In the genomic region with DNA sequence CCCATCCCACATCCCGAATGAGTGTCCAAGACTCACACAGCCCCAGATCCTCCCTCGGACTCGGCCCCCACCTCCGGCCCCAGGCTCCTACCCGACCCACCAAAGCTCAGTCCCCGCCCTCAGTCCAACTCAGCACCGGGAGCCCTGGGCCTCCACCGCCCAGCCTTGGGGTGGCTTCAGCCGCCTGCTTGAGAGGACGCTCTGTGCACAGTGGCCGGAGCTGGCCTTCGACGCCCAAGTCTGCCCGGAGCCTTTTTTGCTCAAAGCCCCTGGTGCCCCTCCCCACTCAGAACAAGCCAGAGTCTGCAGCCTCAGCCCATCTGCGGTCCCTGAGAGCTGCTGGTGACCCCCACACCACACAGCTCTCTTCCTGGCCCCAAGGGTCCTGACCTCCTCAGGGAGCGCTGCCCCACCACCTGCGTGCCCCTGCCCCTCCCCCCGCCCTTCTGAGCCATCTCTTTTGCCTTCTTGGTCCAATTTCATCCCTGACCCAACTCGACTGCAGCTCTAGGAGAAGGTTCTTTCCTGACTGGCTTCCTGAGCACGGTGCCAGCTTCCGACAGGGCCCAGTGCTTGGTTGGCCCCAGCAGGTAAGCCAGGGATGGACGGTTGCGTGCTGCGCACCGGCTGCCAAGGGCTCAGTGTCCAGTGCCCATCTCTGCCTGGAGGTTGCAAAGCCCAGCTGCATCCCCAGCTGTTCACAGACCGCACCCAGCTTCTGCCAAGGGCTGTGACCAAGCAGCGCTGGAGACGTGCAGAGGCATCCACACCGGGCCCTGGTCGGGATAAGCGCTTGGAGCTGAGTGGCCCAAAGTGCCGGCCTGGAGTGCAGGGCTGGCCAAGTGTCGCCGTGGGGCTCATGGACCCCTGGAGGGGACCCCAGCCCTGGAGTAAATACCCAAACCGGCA, we compare ENCODE assay signal across 1 cellular context.
TF ChIP-seq lines count a peak whose summit lies in the region.

No MANE protein-coding gene starts in this region.

TF ChIP-seq in SK-N-SH, 30 proteins besides CTCF, POLR2A, EP300 and RAD21 (continued from another document):
- TF ChIP-seq PBX3 (IDR thresholded peaks at IDR 0.05) = no peak
- TF ChIP-seq MEF2A (IDR thresholded peaks at IDR 0.05; ENCODE audit: borderline replicate concordance, low read depth) = no peak
- no peak for TF ChIP-seq NFIC (IDR thresholded peaks at IDR 0.05; ENCODE audit: borderline replicate concordance)
